8 cellular contexts compared by ENCODE assay signal in genomic region chr13:27251166-27252088, GRCh38. TPM values are rescaled to one million over a fixed set of nuclear protein-coding genes. Genes with fewer than 3 reads are reported as not detected.
DNase-seq lines count a peak whose midpoint lies in the region; ATAC-seq and TF ChIP-seq lines count a peak whose summit lies in the region.

TSS of gene RPL21 (plus strand) at chr13:27251558. CDS start at chr13:27253777, 2,219 bp downstream.

- H3K4me1 Mint-ChIP-seq in activated naive CD8-positive, alpha-beta T cell (ENCODE audit: low read depth), result peaks cover 50% of the 10 kb centered on the region

- peak within 1 kb of the TSS; percentile 96 for H3K27ac Mint-ChIP-seq in activated naive CD8-positive, alpha-beta T cell

- H3K4me3 ChIP-seq in GM06990 (replicated peaks; ENCODE audit: low read depth, low read length), result peak within 1 kb of the TSS; percentile 95
- H3K4me3 ChIP-seq in testis, result peak within 1 kb of the TSS; percentile 97 to 100

- ATAC-seq in HG02571 (IDR thresholded peaks at IDR 0.05; ENCODE audit: unreplicated experiment) (peak; percentile 87), omental fat pad (ENCODE audit: low FRiP score) (peak; percentile 94)

- peaks cover 18% of the 10 kb centered on the region for H3K4me1 ChIP-seq in testis

- peak within 1 kb of the TSS; percentile 94 to 96 for H3K27ac ChIP-seq in testis

- TF ChIP-seq POLR2A in testis (IDR thresholded peaks at IDR 0.05), result no peak

- H3K9me3 ChIP-seq in testis, result no peaks in the 10 kb centered on the region

- peak; percentile 93 for DNase-seq in GM06990 (ENCODE audit: extremely low read depth, insufficient read length)
- peak; percentile 73 for DNase-seq in NCI-H1048 (lab: John Stamatoyannopoulos, UW)
- peak; percentile 96 for DNase-seq in SKM-1 treated with dmso at 0.1 percent for 144 hours (lab: John Stamatoyannopoulos, UW; ENCODE audit: unreplicated experiment)
- peak; percentile 93 for DNase-seq in glomerular visceral epithelial cell (ENCODE audit: extremely low spot score)
- peak; percentile 90 for DNase-seq in omental fat pad (ENCODE audit: low spot score)
- DNase-seq in testis, result peak; percentile 97

- H3K36me3 Mint-ChIP-seq in activated naive CD8-positive, alpha-beta T cell, result peaks cover 27% of the 10 kb centered on the region

- WGBS in testis, 2 donors, result 0% methylated on average over 46 to 69 of the region's 69 CpGs

- H3K36me3 ChIP-seq in GM06990 (ENCODE audit: control insufficient read depth, insufficient read depth, low read length), result peaks cover 4% of the 10 kb centered on the region
- H3K36me3 ChIP-seq in testis (ENCODE audit: low read depth, missing control alignments), result no peaks in the 10 kb centered on the region

- H3K4me3 Mint-ChIP-seq in activated naive CD8-positive, alpha-beta T cell, result peak within 1 kb of the TSS; percentile 93

- H3K9me3 Mint-ChIP-seq in activated naive CD8-positive, alpha-beta T cell (ENCODE audit: low read depth), result no peaks in the 10 kb centered on the region

- intact Hi-C loops in testis (cut with DNase I; ENCODE audit: low total_unique reads), result no loop called here

- no peak for TF ChIP-seq CTCF in GM06990 (IDR thresholded peaks at IDR 0.05; ENCODE audit: insufficient read depth, low read length, poor library complexity, severe bottlenecking)
- TF ChIP-seq CTCF in omental fat pad (IDR thresholded peaks at IDR 0.05), result no peak
- TF ChIP-seq CTCF in testis (IDR thresholded peaks at IDR 0.05), result no peak

- no peaks in the 10 kb centered on the region for H3K27me3 Mint-ChIP-seq in activated naive CD8-positive, alpha-beta T cell

- no peaks in the 10 kb centered on the region for H3K27me3 ChIP-seq in GM06990 (replicated peaks; ENCODE audit: control insufficient read depth, insufficient read depth, low read length)
- no peaks in the 10 kb centered on the region for H3K27me3 ChIP-seq in testis

RNA-seq across cellular contexts. Expression of gene RPL21, which starts in this region (rescaled TPM):
- total RNA-seq in omental fat pad (1,000 to 10,000 TPM in 2 of 4 donors, 100 to 1,000 TPM in 2; 701 to 1,078 (median 933) TPM), testis (100 to 1,000 TPM; 200 to 353 TPM)
- 996 TPM for polyA plus RNA-seq in testis (ENCODE audit: insufficient read depth, low read depth, low replicate concordance)

Comparison
In these comparisons a context has a peak if more than half of its experiments do, and no peak if none do; other contexts are left out.
1. Peak in every context shown above with its lines: DNase-seq, ATAC-seq, H3K4me3 ChIP-seq and H3K27ac ChIP-seq.